Comparison of ENCODE assay signal across 1 cellular context in the genomic region with DNA sequence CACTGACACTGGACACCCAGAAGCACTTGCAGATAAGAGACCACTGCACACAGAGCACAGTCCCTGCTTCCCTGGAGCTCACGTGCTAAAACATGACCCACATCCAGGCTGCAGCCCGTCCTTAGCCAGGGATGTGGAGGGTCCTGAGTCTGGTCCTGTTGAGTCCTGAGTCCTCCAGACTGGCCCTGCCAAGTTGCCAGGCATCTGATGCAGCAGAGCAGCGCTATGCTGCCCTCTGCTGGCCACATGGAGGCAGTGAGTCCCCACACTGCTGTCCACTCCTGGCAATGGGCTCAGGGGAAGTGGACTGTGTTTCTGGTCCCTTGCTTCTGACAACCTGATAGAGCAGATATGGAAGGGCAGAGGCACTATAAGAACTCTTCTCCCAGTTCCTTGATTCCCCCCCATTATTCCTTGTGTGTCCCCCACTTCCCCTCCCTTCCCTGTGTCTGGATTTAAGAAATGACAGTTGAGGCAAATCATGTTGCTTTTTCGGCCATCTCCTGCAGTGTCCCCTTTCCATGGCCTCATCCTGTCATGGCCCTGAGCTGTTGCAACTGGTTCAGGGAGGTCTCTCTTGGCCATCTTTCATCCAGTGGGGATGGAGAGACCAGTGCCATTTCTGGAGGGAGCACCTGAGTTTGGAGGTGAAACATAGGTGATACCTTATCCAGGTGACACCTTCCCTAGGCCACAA.
TF ChIP-seq lines count a peak whose summit lies in the region.

No MANE protein-coding gene starts in this region.

TF ChIP-seq in H1, 55 proteins besides CTCF, POLR2A, EP300 and RAD21 (continued from another document):
- 0 out of 2 replicates have a peak, but pooled peaks have one; percentile 12 for TF ChIP-seq CREB1 (IDR thresholded peaks at IDR 0.05)
